8 cellular contexts compared by ENCODE assay signal in genomic region chr17:50161023-50161910, GRCh38. TPM values are rescaled to one million over a fixed set of nuclear protein-coding genes. Genes with fewer than 3 reads are reported as not detected.
DNase-seq lines count a peak whose midpoint lies in the region; ATAC-seq lines count a peak whose summit lies in the region.

No MANE protein-coding gene starts in this region.

- H2BK15ac ChIP-seq in mesendoderm (replicated peaks; ENCODE audit: low read depth): no peak overlapping the region

- POLR2A ChIA-PET in CD8-positive, alpha-beta memory T cell (lab: Charles Lee): interaction anchor here (0.7 to 2.1 kb wide), 5 partner anchors 9 to 16 kb away, joined by 4 to 8 read pairs (median 6); partner anchors contain the start of gene PPP1R9B

- no peak overlapping the region for H2BK5ac ChIP-seq in mesendoderm (ENCODE audit: low read length)

- H3K9me3 Mint-ChIP-seq in CD8-positive, alpha-beta memory T cell: no peaks in the 10 kb centered on the region

- H4K8ac ChIP-seq in mesendoderm (ENCODE audit: low read depth, low read length): no peak overlapping the region

- H3K4ac ChIP-seq in mesendoderm (ENCODE audit: low read depth, low read length): no peak overlapping the region

- H3K9ac ChIP-seq in mesendoderm (ENCODE audit: low read length): peak overlapping the region; percentile 73

- H3K18ac ChIP-seq in mesendoderm (ENCODE audit: low read length): no peak overlapping the region

- no peaks in the 10 kb centered on the region for H3K79me1 ChIP-seq in mesendoderm (ENCODE audit: low read length)

- no peaks in the 10 kb centered on the region for H3K36me3 Mint-ChIP-seq in CD8-positive, alpha-beta memory T cell

- peaks cover 34% of the 10 kb centered on the region for H3K4me1 ChIP-seq in CD8-positive, alpha-beta memory T cell (ENCODE audit: insufficient read depth, low read length)
- H3K4me1 ChIP-seq in effector memory CD4-positive, alpha-beta T cell (ENCODE audit: control insufficient read depth, insufficient read depth, low read length, poor library complexity, severe bottlenecking): peaks cover 23% of the 10 kb centered on the region
- H3K4me1 ChIP-seq in mesendoderm (ENCODE audit: control insufficient read depth, low read depth, low read length): no peaks in the 10 kb centered on the region

- H2BK120ac ChIP-seq in mesendoderm (ENCODE audit: low read depth, low read length): no peak overlapping the region

- H3K4me1 Mint-ChIP-seq in CD8-positive, alpha-beta memory T cell: peaks cover 24 to 32% (median 29%) of the 10 kb centered on the region in 3 donors

- no peak overlapping the region for H4K5ac ChIP-seq in mesendoderm (ENCODE audit: low read length)

- peak; percentile 92 for ATAC-seq in GM19455 (IDR thresholded peaks at IDR 0.05; ENCODE audit: unreplicated experiment)

- H3K4me3 ChIP-seq in CD8-positive, alpha-beta memory T cell (ENCODE audit: low read length): peak overlapping the region; percentile 78
- peak overlapping the region; percentile 51 for H3K4me3 ChIP-seq in effector memory CD4-positive, alpha-beta T cell (ENCODE audit: insufficient read depth, low read depth, low read length, poor library complexity, severe bottlenecking)
- peak overlapping the region; percentile 37 for H3K4me3 ChIP-seq in mesendoderm (ENCODE audit: low read length)

- H3K4me2 ChIP-seq in mesendoderm (ENCODE audit: low read length): peak overlapping the region; percentile 86

- no peaks in the 10 kb centered on the region for H3K9me3 ChIP-seq in CD8-positive, alpha-beta memory T cell (ENCODE audit: low read length)
- H3K9me3 ChIP-seq in effector memory CD4-positive, alpha-beta T cell (ENCODE audit: control insufficient read depth, low read length): no peaks in the 10 kb centered on the region

- H3K56ac ChIP-seq in mesendoderm (ENCODE audit: low read length): peak overlapping the region; percentile 84

- peak overlapping the region; percentile 1 to 82 (median 54) for H3K4me3 Mint-ChIP-seq in CD8-positive, alpha-beta memory T cell

- no CpG with 5 or more reads among the region's 53 CpGs for WGBS in mesendoderm (ENCODE audit: extremely low coverage, insufficient coverage, low lambda C conversion rate)

- CTCF ChIA-PET in CD8-positive, alpha-beta memory T cell (lab: Charles Lee): interaction anchor here (0.9 to 2.8 kb wide), 19 partner anchors 8 to 114 kb away, joined by 3 to 56 read pairs (median 7); partner anchors contain the start of genes PPP1R9B, SAMD14 and TMEM92

- no peaks in the 10 kb centered on the region for H3K36me3 ChIP-seq in CD8-positive, alpha-beta memory T cell (ENCODE audit: insufficient read depth, low read length)
- H3K36me3 ChIP-seq in effector memory CD4-positive, alpha-beta T cell (ENCODE audit: control insufficient read depth, insufficient read depth, low read length): no peaks in the 10 kb centered on the region
- no peaks in the 10 kb centered on the region for H3K36me3 ChIP-seq in mesendoderm (ENCODE audit: control insufficient read depth, insufficient read depth, low read length)

- no peak overlapping the region for H3K27ac ChIP-seq in CD8-positive, alpha-beta memory T cell (ENCODE audit: low read depth, low read length)
- peak overlapping the region; percentile 51 for H3K27ac ChIP-seq in effector memory CD4-positive, alpha-beta T cell (ENCODE audit: insufficient read depth, low read length, poor library complexity, severe bottlenecking)
- H3K27ac ChIP-seq in mesendoderm (ENCODE audit: low read depth, low read length): no peak overlapping the region

- peaks cover 0 to 3% of the 10 kb centered on the region in 2 donors for H3K27me3 Mint-ChIP-seq in CD8-positive, alpha-beta memory T cell

- H3K23ac ChIP-seq in mesendoderm (ENCODE audit: low read length): no peak overlapping the region

- DNase-seq in CD8-positive, alpha-beta memory T cell: peak; percentile 93 to 96 (median 93)
- DNase-seq in HT1080 (ENCODE audit: low read depth): peak; percentile 89
- peak; percentile 64 for DNase-seq in NK-92 (lab: John Stamatoyannopoulos, UW; ENCODE audit: unreplicated experiment)
- DNase-seq in activated CD8-positive, alpha-beta memory T cell treated with anti-CD3 and anti-CD28 coated beads for 1 hour (ENCODE audit: extremely low read depth in 1 of 2, low read depth in 1 of 2): peak; percentile 85 to 92
- DNase-seq in effector memory CD4-positive, alpha-beta T cell: peak; percentile 90 to 92 (median 92)
- DNase-seq in mesendoderm: peak; percentile 94
- DNase-seq in stimulated activated CD8-positive, alpha-beta memory T cell treated with anti-CD3 and anti-CD28 coated beads, Interleukin-12 subunit alpha, Interleukin-12 subunit beta, amount 100 ng/mL, for 24 hours (ENCODE audit: extremely low read depth): peak; percentile 89

- H2AK5ac ChIP-seq in mesendoderm (ENCODE audit: low read length): no peak overlapping the region

- H3K79me2 ChIP-seq in mesendoderm (ENCODE audit: control insufficient read depth, insufficient read depth, low read length): no peaks in the 10 kb centered on the region

- H3K27ac Mint-ChIP-seq in CD8-positive, alpha-beta memory T cell: peak overlapping the region; percentile 21 to 96 (median 89)

- no peaks in the 10 kb centered on the region for H3K27me3 ChIP-seq in CD8-positive, alpha-beta memory T cell (ENCODE audit: insufficient read depth, low read length, poor library complexity, severe bottlenecking)
- H3K27me3 ChIP-seq in effector memory CD4-positive, alpha-beta T cell (replicated peaks; ENCODE audit: control insufficient read depth, insufficient read depth, low read length, poor library complexity, severe bottlenecking): no peaks in the 10 kb centered on the region
- H3K27me3 ChIP-seq in mesendoderm (ENCODE audit: insufficient read depth, low read length, poor library complexity): no peaks in the 10 kb centered on the region

RNA-seq across cellular contexts. Expression of gene SGCA, which starts 4.5 kb away (rescaled TPM):
- under 1 TPM in 1 of 2 experiments, not detected in 1; 0.31 TPM for total RNA-seq in CD8-positive, alpha-beta memory T cell
- polyA plus RNA-seq in CD8-positive, alpha-beta memory T cell: not detected
- total RNA-seq in HT1080 (2014; rRNA removed; shearing (Covaris generic)): not detected in 2 replicates
- 0.25 TPM in 1 of 2 replicates, not detected in the other for polyA plus RNA-seq in HT1080 (2015; cell fraction: cytosol; rRNA removed)
- polyA plus RNA-seq in HT1080 (2015; cell fraction: nucleus; rRNA removed): not detected in 2 replicates
- polyA plus RNA-seq in mesendoderm (2013, experiment 1 of 2): 0.07 TPM
- polyA plus RNA-seq in mesendoderm (2013, experiment 2 of 2): 0.13 TPM

RNA-seq across cellular contexts. Expression of gene PPP1R9B, which starts 10.8 kb away (rescaled TPM):
- total RNA-seq in CD8-positive, alpha-beta memory T cell: 10 to 100 TPM; 86.9 to 89.0 TPM
- polyA plus RNA-seq in CD8-positive, alpha-beta memory T cell: 1.7 TPM
- total RNA-seq in HT1080 (2014; rRNA removed; shearing (Covaris generic)): 38.7 and 46.4 TPM in 2 replicates
- polyA plus RNA-seq in HT1080 (2015; cell fraction: cytosol; rRNA removed): 25.9 and 28.0 TPM in 2 replicates
- polyA plus RNA-seq in HT1080 (2015; cell fraction: nucleus; rRNA removed): 71.5 and 71.7 TPM in 2 replicates
- 2.9 TPM for polyA plus RNA-seq in mesendoderm (2013, experiment 1 of 2)
- polyA plus RNA-seq in mesendoderm (2013, experiment 2 of 2): 2.9 TPM

RNA-seq across cellular contexts. Expression of gene SAMD14, which starts 31.3 kb away (rescaled TPM):
- total RNA-seq in CD8-positive, alpha-beta memory T cell: 1 to 10 TPM in 1 of 2 experiments, under 1 TPM in 1; 0.92 to 1.3 TPM
- not detected for polyA plus RNA-seq in CD8-positive, alpha-beta memory T cell
- 0.50 TPM in 1 of 2 replicates, not detected in the other for total RNA-seq in HT1080 (2014; rRNA removed; shearing (Covaris generic))
- polyA plus RNA-seq in HT1080 (2015; cell fraction: cytosol; rRNA removed): 0.09 and 0.50 TPM in 2 replicates
- 0.39 TPM in 1 of 2 replicates, not detected in the other for polyA plus RNA-seq in HT1080 (2015; cell fraction: nucleus; rRNA removed)
- 1.2 TPM for polyA plus RNA-seq in mesendoderm (2013, experiment 1 of 2)
- polyA plus RNA-seq in mesendoderm (2013, experiment 2 of 2): 1.1 TPM

RNA-seq across cellular contexts. Expression of gene COL1A1, which starts 40.2 kb away (rescaled TPM):
- total RNA-seq in CD8-positive, alpha-beta memory T cell: under 1 TPM; 0.39 to 0.42 TPM
- not detected for polyA plus RNA-seq in CD8-positive, alpha-beta memory T cell
- total RNA-seq in HT1080 (2014; rRNA removed; shearing (Covaris generic)): 1.3 and 1.4 TPM in 2 replicates
- polyA plus RNA-seq in HT1080 (2015; cell fraction: cytosol; rRNA removed): 3.4 and 4.9 TPM in 2 replicates
- 34.8 and 40.2 TPM in 2 replicates for polyA plus RNA-seq in HT1080 (2015; cell fraction: nucleus; rRNA removed)
- polyA plus RNA-seq in mesendoderm (2013, experiment 1 of 2): 14.5 TPM
- polyA plus RNA-seq in mesendoderm (2013, experiment 2 of 2): 15.0 TPM
